ENCODE assay signal across 16 cellular contexts in genomic region chr19:14378890-14379289, GRCh38. TPM values are rescaled to one million over a fixed set of nuclear protein-coding genes. Genes with fewer than 3 reads are reported as not detected.
DNase-seq lines count a peak whose midpoint lies in the region; ATAC-seq and TF ChIP-seq lines count a peak whose summit lies in the region.
"Had no signal": no experiment of that assay in that cellular context is flagged by ENCODE, and none has a peak within 500 bp of the region (broad histone marks: within the 10 kb centered on the region; RNA-seq: fewer than 3 reads in every experiment).

No MANE protein-coding gene starts in this region.

- CTCF ChIA-PET in activated CD4-positive, alpha-beta T cell treated with anti-CD3 and anti-CD28 coated beads for 36 hours (lab: Charles Lee): interaction anchor here (1.3 to 4.2 kb wide), 3 partner anchors 17 to 242 kb away, joined by 3 to 18 read pairs (median 5); partner anchors contain the start of gene ASF1B
- CTCF ChIA-PET in activated B cell treated with CpG ODN at 0.5 μM for 24 hours (lab: Charles Lee): no interaction called here

- H3K9me3 Mint-ChIP-seq in activated CD4-positive, alpha-beta T cell treated with anti-CD3 and anti-CD28 coated beads for 36 hours (ENCODE audit: low read depth): no peaks in the 10 kb centered on the region
- no peaks in the 10 kb centered on the region for H3K9me3 Mint-ChIP-seq in activated B cell treated with CpG ODN at 0.5 μM for 24 hours
- no peaks in the 10 kb centered on the region for H3K9me3 Mint-ChIP-seq in stimulated activated effector memory CD8-positive, alpha-beta T cell treated with anti-CD3 and anti-CD28 coated beads, Interleukin-12 subunit alpha, Interleukin-12 subunit beta, amount 100 ng/mL, for 72 hours
- H3K9me3 Mint-ChIP-seq: activated CD4-positive, alpha-beta T cell treated with anti-CD3 and anti-CD28 coated beads, Interleukin-2, amount 10 ng/mL, durations not matched to agents 24 days and 14 days had no signal

- no peaks in the 10 kb centered on the region for H3F3A ChIP-seq in smooth muscle cell (ENCODE audit: low read depth)

- intact Hi-C loops in activated CD4-positive, alpha-beta T cell treated with anti-CD3 and anti-CD28 coated beads for 36 hours (cut with DNase I, micrococcal nuclease): loop anchor here in 1 of 2 experiments (10.0 kb wide), 2 partner anchors 1086 to 1696 kb away; partner anchors contain the start of genes RASAL3 and TPM4
- intact Hi-C loops in activated B cell treated with CpG ODN at 0.5 μM for 24 hours (cut with micrococcal nuclease): loop anchor here (5.0 kb wide), 1 partner anchor 372 kb away; the partner anchor contains the start of gene RFX1
- intact Hi-C loops in left lung (cut with DNase I): no loop called here

- H3K4me3 ChIP-seq in left lung: no peak overlapping the region
- no peak overlapping the region for H3K4me3 ChIP-seq in smooth muscle cell
- H3K4me3 ChIP-seq: body of pancreas had no signal

- H3K27me3 Mint-ChIP-seq in activated CD4-positive, alpha-beta T cell treated with anti-CD3 and anti-CD28 coated beads for 36 hours: no peaks in the 10 kb centered on the region
- no peaks in the 10 kb centered on the region for H3K27me3 Mint-ChIP-seq in activated B cell treated with CpG ODN at 0.5 μM for 24 hours
- no peaks in the 10 kb centered on the region for H3K27me3 Mint-ChIP-seq in T-helper 17 cell
- H3K27me3 Mint-ChIP-seq: activated CD4-positive, alpha-beta T cell treated with anti-CD3 and anti-CD28 coated beads, Interleukin-2, amount 10 ng/mL, durations not matched to agents 24 days and 14 days had no signal

- H3K4me1 Mint-ChIP-seq in activated CD4-positive, alpha-beta T cell treated with anti-CD3 and anti-CD28 coated beads for 36 hours: peaks cover 45% of the 10 kb centered on the region
- H3K4me1 Mint-ChIP-seq in activated B cell treated with CpG ODN at 0.5 μM for 24 hours: peaks cover 67% of the 10 kb centered on the region
- H3K4me1 Mint-ChIP-seq in stimulated activated effector memory CD8-positive, alpha-beta T cell treated with anti-CD3 and anti-CD28 coated beads, Interleukin-12 subunit alpha, Interleukin-12 subunit beta, amount 100 ng/mL, for 72 hours: peaks cover 42% of the 10 kb centered on the region
- peaks cover 31% of the 10 kb centered on the region for H3K4me1 Mint-ChIP-seq in T-helper 17 cell

- H3K27ac Mint-ChIP-seq in activated CD4-positive, alpha-beta T cell treated with anti-CD3 and anti-CD28 coated beads for 36 hours: peak overlapping the region; percentile 96
- H3K27ac Mint-ChIP-seq in activated B cell treated with CpG ODN at 0.5 μM for 24 hours (peak overlapping the region; percentile 75), T-helper 17 cell (no peak overlapping the region)
- H3K27ac Mint-ChIP-seq in stimulated activated effector memory CD8-positive, alpha-beta T cell treated with anti-CD3 and anti-CD28 coated beads, Interleukin-12 subunit alpha, Interleukin-12 subunit beta, amount 100 ng/mL, for 72 hours: peak overlapping the region; percentile 96

- H3K4me2 ChIP-seq in smooth muscle cell: no peak overlapping the region

- H3K4me3 Mint-ChIP-seq in activated CD4-positive, alpha-beta T cell treated with anti-CD3 and anti-CD28 coated beads for 36 hours: peak overlapping the region; percentile 18
- H3K4me3 Mint-ChIP-seq in activated B cell treated with CpG ODN at 0.5 μM for 24 hours: peak overlapping the region; percentile 93
- no peak overlapping the region for H3K4me3 Mint-ChIP-seq in stimulated activated effector memory CD8-positive, alpha-beta T cell treated with anti-CD3 and anti-CD28 coated beads, Interleukin-12 subunit alpha, Interleukin-12 subunit beta, amount 100 ng/mL, for 72 hours
- no peak overlapping the region for H3K4me3 Mint-ChIP-seq in T-helper 17 cell

- WGBS in smooth muscle cell (ENCODE audit: low lambda C conversion rate): 61% methylated on average over 4 of the region's 4 CpGs

- ATAC-seq in activated CD4-positive, alpha-beta T cell treated with anti-CD3 and anti-CD28 coated beads for 36 hours: no peak
- ATAC-seq in activated B cell treated with CpG ODN at 0.5 μM for 24 hours (ENCODE audit: low read depth) (no peak), left lung (no peak), T-helper 17 cell (no peak)
- ATAC-seq in stimulated activated effector memory CD8-positive, alpha-beta T cell treated with anti-CD3 and anti-CD28 coated beads, Interleukin-12 subunit alpha, Interleukin-12 subunit beta, amount 100 ng/mL, for 72 hours: no peak
- ATAC-seq: body of pancreas had no signal

- DNase-seq in activated CD4-positive, alpha-beta T cell treated with anti-CD3 and anti-CD28 coated beads for 36 hours: no peak
- no peak for DNase-seq in activated CD4-positive, alpha-beta T cell treated with anti-CD3 and anti-CD28 coated beads for 48 hours
- DNase-seq in activated B cell treated with CpG ODN at 0.5 μM for 24 hours: no peak
- no peak for DNase-seq in left lung
- DNase-seq in stimulated activated effector memory CD8-positive, alpha-beta T cell treated with anti-CD3 and anti-CD28 coated beads, Interleukin-12 subunit alpha, Interleukin-12 subunit beta, amount 100 ng/mL, for 72 hours (ENCODE audit: low spot score in 2 of 2): no peak
- DNase-seq in smooth muscle cell (lab: John Stamatoyannopoulos, UW; ENCODE audit: unreplicated experiment): no peak
- no peak for DNase-seq in NCI-H146 (lab: John Stamatoyannopoulos, UW)
- no peak for DNase-seq in T-helper 17 cell
- DNase-seq: 8988T; activated CD4-positive, alpha-beta T cell treated with anti-CD3 and anti-CD28 coated beads, Interleukin-2, amount 10 ng/mL, durations not matched to agents 24 days and 14 days; body of pancreas; hippocampal formation; kidney glomerular epithelial cell; NCI-H2227 treated with DMSO at 0.1 percent for 48 hours; stimulated activated CD4-positive, alpha-beta T cell treated with anti-CD3 and anti-CD28 coated beads, Interleukin-15, amount 100 ng/mL, for 24 hours had no signal

- H3K4me1 ChIP-seq in left lung (peaks cover 28 to 71% of the 10 kb centered on the region in 2 donors), smooth muscle cell (ENCODE audit: low read depth) (peaks cover 8% of the 10 kb centered on the region)

- no peak for TF ChIP-seq CTCF in activated B cell treated with CpG ODN at 0.5 μM for 24 hours (IDR thresholded peaks at IDR 0.05)
- TF ChIP-seq CTCF in left lung (IDR thresholded peaks at IDR 0.05): no peak
- no peak for TF ChIP-seq CTCF in smooth muscle cell (IDR thresholded peaks at IDR 0.05; ENCODE audit: borderline replicate concordance, insufficient read depth, poor library complexity, severe bottlenecking)

- H3K27ac ChIP-seq in left lung (peak overlapping the region; percentile 89 to 99), smooth muscle cell (ENCODE audit: low read depth) (no peak overlapping the region)
- H3K27ac ChIP-seq: body of pancreas, C4-2B had no signal

- no peaks in the 10 kb centered on the region for H4K20me1 ChIP-seq in smooth muscle cell (ENCODE audit: low read depth)

- no peak overlapping the region for H3K9ac ChIP-seq in smooth muscle cell (ENCODE audit: low read depth)

- no peak overlapping the region for H2AFZ ChIP-seq in smooth muscle cell (ENCODE audit: low read depth)

- H3K36me3 ChIP-seq in left lung: no peaks in the 10 kb centered on the region
- no peaks in the 10 kb centered on the region for H3K36me3 ChIP-seq in smooth muscle cell (ENCODE audit: low read depth)

- no peaks in the 10 kb centered on the region for H3K79me2 ChIP-seq in smooth muscle cell (ENCODE audit: low read depth)

- H3K9me3 ChIP-seq in left lung: no peaks in the 10 kb centered on the region
- H3K9me3 ChIP-seq in smooth muscle cell (replicated peaks; ENCODE audit: low read depth): no peaks in the 10 kb centered on the region
- no peaks in the 10 kb centered on the region for H3K9me3 ChIP-seq in T-helper 17 cell (ENCODE audit: control insufficient read depth, low read length, poor library complexity, severe bottlenecking)
- H3K9me3 ChIP-seq: body of pancreas had no signal

- H3K36me3 Mint-ChIP-seq in activated CD4-positive, alpha-beta T cell treated with anti-CD3 and anti-CD28 coated beads for 36 hours (ENCODE audit: low read depth): peaks cover 17% of the 10 kb centered on the region
- H3K36me3 Mint-ChIP-seq in activated B cell treated with CpG ODN at 0.5 μM for 24 hours (ENCODE audit: low read depth) (peaks cover 10% of the 10 kb centered on the region), T-helper 17 cell (ENCODE audit: low read depth) (peaks cover 8% of the 10 kb centered on the region)
- H3K36me3 Mint-ChIP-seq in stimulated activated effector memory CD8-positive, alpha-beta T cell treated with anti-CD3 and anti-CD28 coated beads, Interleukin-12 subunit alpha, Interleukin-12 subunit beta, amount 100 ng/mL, for 72 hours: peaks cover 49% of the 10 kb centered on the region

- no peaks in the 10 kb centered on the region for H3K27me3 ChIP-seq in left lung
- no peaks in the 10 kb centered on the region for H3K27me3 ChIP-seq in smooth muscle cell (ENCODE audit: low read depth)
- H3K27me3 ChIP-seq: body of pancreas had no signal

- POLR2A ChIA-PET in activated CD4-positive, alpha-beta T cell treated with anti-CD3 and anti-CD28 coated beads for 36 hours (lab: Charles Lee): interaction anchor here (1.0 to 6.5 kb wide), 2 partner anchors 9 to 15 kb away, joined by 3 to 96 read pairs; no protein-coding TSS in a partner anchor
- POLR2A ChIA-PET in activated B cell treated with CpG ODN at 0.5 μM for 24 hours (lab: Charles Lee): interaction anchor here (0.5 to 9.7 kb wide), 4 partner anchors 12 to 43 kb away, joined by 4 to 342 read pairs (median 32); no protein-coding TSS in a partner anchor

RNA-seq across cellular contexts. Expression of gene ADGRE5, which starts 2.4 kb away (rescaled TPM):
- total RNA-seq in activated CD4-positive, alpha-beta T cell treated with anti-CD3 and anti-CD28 coated beads for 36 hours: 100 to 1,000 TPM; 207 to 232 TPM
- 129 and 135 TPM in 2 replicates for total RNA-seq in activated B cell treated with CpG ODN at 0.5 μM for 24 hours
- total RNA-seq in left lung: 100 to 1,000 TPM; 173 to 237 TPM
- total RNA-seq in smooth muscle cell: 2.6 and 3.0 TPM in 2 replicates
- 5.5 and 5.6 TPM in 2 replicates for polyA plus RNA-seq in smooth muscle cell
- total RNA-seq in T-helper 17 cell: 1,000 to 10,000 TPM; 1,097 to 1,799 TPM

RNA-seq across cellular contexts. Expression of gene DDX39A, which starts 40.3 kb away (rescaled TPM):
- 100 to 1,000 TPM; 168 to 185 TPM for total RNA-seq in activated CD4-positive, alpha-beta T cell treated with anti-CD3 and anti-CD28 coated beads for 36 hours
- total RNA-seq in activated B cell treated with CpG ODN at 0.5 μM for 24 hours (210 and 211 TPM in 2 replicates), left lung (10 to 100 TPM; 42.5 to 90.1 TPM), smooth muscle cell (18.2 and 23.1 TPM in 2 replicates), T-helper 17 cell (100 to 1,000 TPM; 276 to 284 TPM)
- polyA plus RNA-seq in smooth muscle cell: 38.0 and 54.6 TPM in 2 replicates

RNA-seq across cellular contexts. Expression of gene PKN1, which starts 54.2 kb away (rescaled TPM):
- 100 to 1,000 TPM; 173 to 176 TPM for total RNA-seq in activated CD4-positive, alpha-beta T cell treated with anti-CD3 and anti-CD28 coated beads for 36 hours
- total RNA-seq in activated B cell treated with CpG ODN at 0.5 μM for 24 hours (139 and 159 TPM in 2 replicates), left lung (100 to 1,000 TPM; 125 to 190 TPM), smooth muscle cell (19.0 and 28.0 TPM in 2 replicates), T-helper 17 cell (100 to 1,000 TPM; 163 to 202 TPM)
- polyA plus RNA-seq in smooth muscle cell: 64.8 and 72.2 TPM in 2 replicates

Comparison
In these comparisons a context has a peak if more than half of its experiments do, and no peak if none do; other contexts are left out.
1. H3K4me3 Mint-ChIP-seq: peak in activated CD4-positive, alpha-beta T cell treated with anti-CD3 and anti-CD28 coated beads for 36 hours (single experiment) and activated B cell treated with CpG ODN at 0.5 μM for 24 hours (single experiment); none in stimulated activated effector memory CD8-positive, alpha-beta T cell treated with anti-CD3 and anti-CD28 coated beads, Interleukin-12 subunit alpha, Interleukin-12 subunit beta, amount 100 ng/mL, for 72 hours (single experiment) and T-helper 17 cell (single experiment).
2. RNA of gene ADGRE5, which starts 2.4 kb away (total RNA-seq): 1,097 to 1,799 TPM in T-helper 17 cell, 173 to 237 TPM in left lung, 207 to 232 TPM in activated CD4-positive, alpha-beta T cell treated with anti-CD3 and anti-CD28 coated beads for 36 hours and 129 to 135 TPM in activated B cell treated with CpG ODN at 0.5 μM for 24 hours; 2.6 to 3.0 TPM in smooth muscle cell; every median in the first group is over 10 times any median in the second.